Comparison of ENCODE assay signal across 18 cellular contexts in genomic region chr6:155388546-155388945, GRCh38.
A peak's percentile ranks its signal among the peaks of the same experiment; 100 is the strongest.
DNase-seq lines count a peak whose midpoint lies in the region; ATAC-seq and TF ChIP-seq lines count a peak whose summit lies in the region.
"Had no signal": no experiment of that assay in that cellular context is flagged by ENCODE, and none has a peak within 500 bp of the region (broad histone marks: within the 10 kb centered on the region; RNA-seq: fewer than 3 reads in every experiment).

No MANE protein-coding gene starts in this region.

- no peak overlapping the region for H4K8ac ChIP-seq in mesenchymal stem cell (ENCODE audit: low read length)

- no peak overlapping the region for H2AFZ ChIP-seq in OCI-LY1 (ENCODE audit: low read length)
- no peak overlapping the region for H2AFZ ChIP-seq in mesenchymal stem cell (ENCODE audit: low read depth, low read length)

- H3K9me3 ChIP-seq in OCI-LY1 (ENCODE audit: low read length) (peaks cover 6% of the 10 kb centered on the region; the same call in 1 of the 2 replicates), mesenchymal stem cell (ENCODE audit: control insufficient read depth, low read length) (no peaks in the 10 kb centered on the region)
- H3K9me3 ChIP-seq: Peyer's patch, SK-N-SH had no signal

- no peak for TF ChIP-seq CTCF in HFFc6 (IDR thresholded peaks at IDR 0.05)
- no peak for TF ChIP-seq CTCF in OCI-LY1 (IDR thresholded peaks at IDR 0.05; ENCODE audit: low read length)
- no peak for TF ChIP-seq CTCF in fibroblast of mammary gland (conservative IDR thresholded peaks at IDR 0.05; ENCODE audit: control insufficient read depth, insufficient read depth, low read depth, low read length)
- TF ChIP-seq CTCF in Calu3 (IDR thresholded peaks at IDR 0.05; ENCODE audit: unreplicated experiment), result no peak

- H4K20me1 ChIP-seq in OCI-LY1 (ENCODE audit: insufficient read depth, low read length), result no peaks in the 10 kb centered on the region

- no peak overlapping the region for H2BK15ac ChIP-seq in mesenchymal stem cell (ENCODE audit: low read depth, poor library complexity, severe bottlenecking)

- no peak overlapping the region for H3K14ac ChIP-seq in mesenchymal stem cell (ENCODE audit: low read length in 2 of 2)

- no peaks in the 10 kb centered on the region; the same call in 1 of the 2 replicates for H3K27me3 Mint-ChIP-seq in HFFc6 (ENCODE audit: insufficient read depth)
- H3K27me3 Mint-ChIP-seq in Calu3 (ENCODE audit: unreplicated experiment), result no peaks in the 10 kb centered on the region

- no peaks in the 10 kb centered on the region for H3K27me3 ChIP-seq in OCI-LY1 (ENCODE audit: insufficient read depth, low read length)
- H3K27me3 ChIP-seq in mesenchymal stem cell (ENCODE audit: control insufficient read depth in 1 of 2, insufficient read depth in 1 of 2, low read length in 2 of 2), result no peaks in the 10 kb centered on the region
- H3K27me3 ChIP-seq: Peyer's patch had no signal

- H3K18ac ChIP-seq in mesenchymal stem cell (ENCODE audit: low read depth in 1 of 2, low read length in 2 of 2), result no peak overlapping the region

- H4K91ac ChIP-seq in mesenchymal stem cell (ENCODE audit: low read length), result no peak overlapping the region

- no peak overlapping the region for H2BK12ac ChIP-seq in mesenchymal stem cell (ENCODE audit: low read length in 2 of 2)

- H3K27ac ChIP-seq in OCI-LY1 (ENCODE audit: low read depth, low read length, poor library complexity, severe bottlenecking) (peak overlapping the region; percentile 25), mesenchymal stem cell (ENCODE audit: low read length, poor library complexity, severe bottlenecking) (no peak overlapping the region)
- H3K27ac ChIP-seq: HL-60, Peyer's patch had no signal

- H3K4me2 ChIP-seq in OCI-LY1 (ENCODE audit: low read length) (no peak overlapping the region), mesenchymal stem cell (ENCODE audit: low read length, poor library complexity, severe bottlenecking) (no peak overlapping the region)
- H3K4me2 ChIP-seq: SK-N-SH had no signal

- H3K9ac ChIP-seq in OCI-LY1 (ENCODE audit: low read length), result no peak overlapping the region
- no peak overlapping the region for H3K9ac ChIP-seq in mesenchymal stem cell (ENCODE audit: low read length)
- H3K9ac ChIP-seq: SK-N-SH had no signal

- H3K4me1 ChIP-seq in OCI-LY1 (ENCODE audit: insufficient read depth, low read length, severe bottlenecking) (peaks cover 12% of the 10 kb centered on the region), mesenchymal stem cell (ENCODE audit: control insufficient read depth, insufficient read depth, low read depth, low read length) (no peaks in the 10 kb centered on the region)
- H3K4me1 ChIP-seq: Peyer's patch had no signal

- H3K36me3 ChIP-seq in OCI-LY1 (ENCODE audit: insufficient read depth, low read length), result no peaks in the 10 kb centered on the region
- no peaks in the 10 kb centered on the region for H3K36me3 ChIP-seq in mesenchymal stem cell (ENCODE audit: control insufficient read depth in 1 of 2, insufficient read depth in 2 of 2, low read depth in 1 of 2, low read length in 2 of 2)
- H3K36me3 ChIP-seq: Peyer's patch had no signal

- no peaks in the 10 kb centered on the region for H3F3A ChIP-seq in OCI-LY1 (ENCODE audit: insufficient read depth, low read length)

- no peak overlapping the region for H2BK5ac ChIP-seq in mesenchymal stem cell (ENCODE audit: low read depth, low read length, poor library complexity, severe bottlenecking)

- H3K4me1 Mint-ChIP-seq in HFFc6 (ENCODE audit: low read depth), result peaks cover 37% of the 10 kb centered on the region
- no peaks in the 10 kb centered on the region for H3K4me1 Mint-ChIP-seq in Calu3 (ENCODE audit: low read depth, unreplicated experiment)

- no peak overlapping the region for H3K4ac ChIP-seq in mesenchymal stem cell (ENCODE audit: low read depth in 1 of 2, low read length in 2 of 2)

- H3K23ac ChIP-seq in mesenchymal stem cell (ENCODE audit: low read length in 2 of 2), result no peak overlapping the region

- BruUV-seq in Calu3 (replicated peaks; lab: Mats Ljungman, UMichigan), result no TSS peak

- H3K9me3 Mint-ChIP-seq in HFFc6, result peaks cover 8% of the 10 kb centered on the region
- peaks cover 8% of the 10 kb centered on the region for H3K9me3 Mint-ChIP-seq in Calu3 (ENCODE audit: low read depth, unreplicated experiment)

- DNase-seq in HFFc6, result no peak
- DNase-seq in fibroblast of mammary gland (ENCODE audit: low read depth), result peak; percentile 36
- DNase-seq in mesenchymal stem cell, result peak; percentile 32
- DNase-seq in occipital lobe (lab: John Stamatoyannopoulos, UW), result no peak
- DNase-seq in Calu3, result no peak
- DNase-seq: CD4-positive, alpha-beta memory T cell; DMS79; NCI-H1436; NCI-H2081; NCI-H82; Peyer's patch; SHP77; SK-N-SH; T-cell had no signal

- no peaks in the 10 kb centered on the region for H3K79me2 ChIP-seq in OCI-LY1 (ENCODE audit: insufficient read depth, low read length)

- ATAC-seq in HG03354 (IDR thresholded peaks at IDR 0.05; ENCODE audit: poor library complexity, severe bottlenecking, unreplicated experiment) (no peak), GM21423 (IDR thresholded peaks at IDR 0.05; ENCODE audit: unreplicated experiment) (no peak)
- ATAC-seq: T-cell had no signal

- intact Hi-C loops in Calu3 (cut with micrococcal nuclease; ENCODE audit: unreplicated experiment), result no loop called here

- no peaks in the 10 kb centered on the region for H3K9me2 ChIP-seq in OCI-LY1 (ENCODE audit: low read depth, low read length)

- no peaks in the 10 kb centered on the region for H3K79me1 ChIP-seq in mesenchymal stem cell (replicated peaks; ENCODE audit: low read length, poor library complexity, severe bottlenecking)

- no peak overlapping the region for H2BK120ac ChIP-seq in mesenchymal stem cell (ENCODE audit: low read depth, low read length)

- H3K36me3 Mint-ChIP-seq in HFFc6 (ENCODE audit: low read depth) (peaks cover 21% of the 10 kb centered on the region), Calu3 (ENCODE audit: insufficient read depth, unreplicated experiment) (no peaks in the 10 kb centered on the region)
- H3K36me3 Mint-ChIP-seq: CD4-positive, alpha-beta memory T cell; T-cell had no signal

- H3K4me3 Mint-ChIP-seq in HFFc6, result no peak overlapping the region
- H3K4me3 Mint-ChIP-seq in Calu3 (ENCODE audit: low read depth, unreplicated experiment), result no peak overlapping the region
- H3K4me3 Mint-ChIP-seq: CD4-positive, alpha-beta memory T cell; T-cell had no signal

- H2AK5ac ChIP-seq in mesenchymal stem cell (ENCODE audit: low read length, severe bottlenecking), result no peak overlapping the region

- H3K4me3 ChIP-seq in OCI-LY1 (ENCODE audit: low read depth, low read length, poor library complexity, severe bottlenecking) (no peak overlapping the region), fibroblast of mammary gland (ENCODE audit: control insufficient read depth, low read depth, low read length) (no peak overlapping the region), mesenchymal stem cell (ENCODE audit: insufficient read depth in 1 of 2, low read depth in 1 of 2, low read length in 2 of 2) (no peak overlapping the region)
- H3K4me3 ChIP-seq: Peyer's patch had no signal

- CTCF ChIA-PET in Calu3 (lab: Charles Lee), result no interaction called here

- H3K27ac Mint-ChIP-seq in HFFc6, result peak overlapping the region; percentile 48
- no peak overlapping the region for H3K27ac Mint-ChIP-seq in Calu3 (ENCODE audit: unreplicated experiment)
- H3K27ac Mint-ChIP-seq: T-cell had no signal

Comparison
In these comparisons a context has a peak if more than half of its experiments do, and no peak if none do; other contexts are left out.
1. DNase-seq: peak in fibroblast of mammary gland (single experiment) and mesenchymal stem cell (single experiment); none in HFFc6 (single experiment), occipital lobe (single experiment) and Calu3 (single experiment).